35 cellular contexts compared by ENCODE assay signal in genomic region chr21:25214676-25215075, GRCh38.
"Had no signal": no experiment of that assay in that cellular context is flagged by ENCODE, and none has a peak within 500 bp of the region (broad histone marks: within the 10 kb centered on the region; RNA-seq: fewer than 3 reads in every experiment).

No MANE protein-coding gene starts in this region.

- H3K4me3 Mint-ChIP-seq: activated B cell treated with CpG ODN at 0.5 μM for 24 hours; activated CD8-positive, alpha-beta memory T cell treated with anti-CD3 and anti-CD28 coated beads, Interleukin-2, amount 10 ng/mL, durations not matched to agents 7 days and 5 days; activated CD8-positive, alpha-beta T cell treated with anti-CD3 and anti-CD28 coated beads, Interleukin-2, amount 10 ng/mL, durations not matched to agents 7 days and 5 days; activated naive CD4-positive, alpha-beta T cell treated with anti-CD3 and anti-CD28 coated beads for 36 hours; activated naive CD4-positive, alpha-beta T cell treated with anti-CD3 and anti-CD28 coated beads, Interleukin-2, amount 50 U/mL, for 24 hours; activated naive CD8-positive, alpha-beta T cell treated with anti-CD3 and anti-CD28 coated beads for 36 hours; activated naive CD8-positive, alpha-beta T cell treated with anti-CD3 and anti-CD28 coated beads, Interleukin-2, amount 50 U/mL, for 24 hours; activated T-helper 1 cell treated with anti-CD3 and anti-CD28 coated beads, Interleukin-12 subunit alpha, Interleukin-12 subunit beta, Interleukin-2, Interleukin-4 antibody, amounts not matched to agents 30 ng/mL and 10 ng/mL and 1 ng/mL, durations not matched to agents 14 hours and 24 hours and 36 hours; endodermal cell; T-helper 17 cell; T-helper 2 cell treated with Interferon-gamma antibody and Interleukin-4, amounts not matched to agents 5 μg/mL and 100 μg/mL, for 36 hours had no signal

- H3K27me3 Mint-ChIP-seq: activated B cell treated with CpG ODN at 0.5 μM for 24 hours; activated CD8-positive, alpha-beta memory T cell treated with anti-CD3 and anti-CD28 coated beads, Interleukin-2, amount 10 ng/mL, durations not matched to agents 7 days and 5 days; activated naive CD4-positive, alpha-beta T cell treated with anti-CD3 and anti-CD28 coated beads, Interleukin-2, amount 50 U/mL, for 24 hours; activated naive CD8-positive, alpha-beta T cell treated with anti-CD3 and anti-CD28 coated beads for 36 hours; activated naive CD8-positive, alpha-beta T cell treated with anti-CD3 and anti-CD28 coated beads, Interleukin-2, amount 50 U/mL, for 24 hours; T-helper 17 cell had no signal

- DNase-seq: activated B cell treated with CpG ODN at 0.5 μM for 24 hours; activated CD4-positive, alpha-beta T cell treated with anti-CD3 and anti-CD28 coated beads for 48 hours; activated CD4-positive, alpha-beta T cell treated with anti-CD3 and anti-CD28 coated beads, Interleukin-2, amount 50 U/mL, for 1 hour; activated CD4-positive, alpha-beta T cell treated with anti-CD3 and anti-CD28 coated beads, Interleukin-2, amount 50 U/mL, for 48 hours; activated CD8-positive, alpha-beta memory T cell treated with anti-CD3 and anti-CD28 coated beads, Interleukin-2, amount 10 ng/mL, durations not matched to agents 7 days and 5 days; activated CD8-positive, alpha-beta memory T cell treated with anti-CD3 and anti-CD28 coated beads, Interleukin-2, amount 50 U/mL, for 4 hours; activated CD8-positive, alpha-beta T cell treated with anti-CD3 and anti-CD28 coated beads, Interleukin-2, amount 10 ng/mL, durations not matched to agents 7 days and 5 days; activated effector memory CD4-positive, alpha-beta T cell treated with anti-CD3 and anti-CD28 coated beads, Interleukin-2, amount 50 U/mL, for 16 hours; activated naive CD4-positive, alpha-beta T cell treated with anti-CD3 and anti-CD28 coated beads for 36 hours; activated naive CD8-positive, alpha-beta T cell treated with anti-CD3 and anti-CD28 coated beads for 36 hours; activated naive CD8-positive, alpha-beta T cell treated with anti-CD3 and anti-CD28 coated beads, Interleukin-2, amount 50 U/mL, for 24 hours; activated T-cell treated with anti-CD3 and anti-CD28 coated beads, Interleukin-2, amount 50 U/mL, for 1 hour; activated T-cell treated with anti-CD3 and anti-CD28 coated beads, Interleukin-2, amount 50 U/mL, for 48 hours; adrenal gland; amygdala; aorta; body of pancreas; central memory CD4-positive, alpha-beta T cell; cerebellar nuclear complex; colonic mucosa; effector memory CD4-positive, alpha-beta T cell; endodermal cell; foreskin keratinocyte; gastrocnemius medialis; glutamatergic neuron; T-helper 1 cell; T-helper 17 cell; T1000; WERI-Rb-1 had no signal

- ATAC-seq: activated CD4-positive, CD25-positive, alpha-beta regulatory T cell treated with anti-CD3 and anti-CD28 coated beads, Interleukin-2, amount 50 U/mL, for 24 hours; activated CD8-positive, alpha-beta memory T cell treated with anti-CD3 and anti-CD28 coated beads, Interleukin-2, amount 10 ng/mL, durations not matched to agents 7 days and 5 days; activated CD8-positive, alpha-beta T cell treated with anti-CD3 and anti-CD28 coated beads, Interleukin-2, amount 10 ng/mL, durations not matched to agents 7 days and 5 days; activated naive CD8-positive, alpha-beta T cell treated with anti-CD3 and anti-CD28 coated beads, Interleukin-2, amount 50 U/mL, for 24 hours; body of pancreas; foreskin keratinocyte; gastrocnemius medialis; heart left ventricle; T-helper 17 cell had no signal

- H3K36me3 Mint-ChIP-seq: activated CD8-positive, alpha-beta memory T cell treated with anti-CD3 and anti-CD28 coated beads, Interleukin-2, amount 10 ng/mL, durations not matched to agents 7 days and 5 days; activated naive CD4-positive, alpha-beta T cell treated with anti-CD3 and anti-CD28 coated beads, Interleukin-2, amount 50 U/mL, for 24 hours; activated naive CD8-positive, alpha-beta T cell treated with anti-CD3 and anti-CD28 coated beads for 36 hours had no signal

- H3K4me1 Mint-ChIP-seq: activated CD8-positive, alpha-beta memory T cell treated with anti-CD3 and anti-CD28 coated beads, Interleukin-2, amount 10 ng/mL, durations not matched to agents 7 days and 5 days; activated naive CD4-positive, alpha-beta T cell treated with anti-CD3 and anti-CD28 coated beads, Interleukin-2, amount 50 U/mL, for 24 hours; activated naive CD8-positive, alpha-beta T cell treated with anti-CD3 and anti-CD28 coated beads for 36 hours; endodermal cell; T-helper 17 cell had no signal

- H3K27ac Mint-ChIP-seq: activated B cell treated with CpG ODN at 0.5 μM for 24 hours; activated CD8-positive, alpha-beta memory T cell treated with anti-CD3 and anti-CD28 coated beads, Interleukin-2, amount 10 ng/mL, durations not matched to agents 7 days and 5 days; activated CD8-positive, alpha-beta T cell treated with anti-CD3 and anti-CD28 coated beads, Interleukin-2, amount 10 ng/mL, durations not matched to agents 7 days and 5 days; activated naive CD4-positive, alpha-beta T cell treated with anti-CD3 and anti-CD28 coated beads for 36 hours; activated naive CD4-positive, alpha-beta T cell treated with anti-CD3 and anti-CD28 coated beads, Interleukin-2, amount 50 U/mL, for 24 hours; activated naive CD8-positive, alpha-beta T cell treated with anti-CD3 and anti-CD28 coated beads for 36 hours; activated naive CD8-positive, alpha-beta T cell treated with anti-CD3 and anti-CD28 coated beads, Interleukin-2, amount 50 U/mL, for 24 hours; activated T-helper 1 cell treated with anti-CD3 and anti-CD28 coated beads, Interleukin-12 subunit alpha, Interleukin-12 subunit beta, Interleukin-2, Interleukin-4 antibody, amounts not matched to agents 30 ng/mL and 10 ng/mL and 1 ng/mL, durations not matched to agents 14 hours and 24 hours and 36 hours; activated T-helper 2 cell treated with anti-CD3 and anti-CD28 coated beads, Interferon-gamma antibody, Interleukin-2, Interleukin-4, amounts not matched to agents 10 μg/mL and 5 μg/mL and 100 μg/mL, durations not matched to agents 14 hours and 24 hours and 36 hours; endodermal cell; T-helper 17 cell; T-helper 2 cell treated with Interferon-gamma antibody and Interleukin-4, amounts not matched to agents 5 μg/mL and 100 μg/mL, for 36 hours had no signal

- H3K9me3 Mint-ChIP-seq: activated naive CD4-positive, alpha-beta T cell treated with anti-CD3 and anti-CD28 coated beads, Interleukin-2, amount 50 U/mL, for 24 hours; activated T-helper 1 cell treated with anti-CD3 and anti-CD28 coated beads, Interleukin-12 subunit alpha, Interleukin-12 subunit beta, Interleukin-2, Interleukin-4 antibody, amounts not matched to agents 30 ng/mL and 10 ng/mL and 1 ng/mL, durations not matched to agents 14 hours and 24 hours and 36 hours; activated T-helper 2 cell treated with anti-CD3 and anti-CD28 coated beads, Interferon-gamma antibody, Interleukin-2, Interleukin-4, amounts not matched to agents 10 μg/mL and 5 μg/mL and 100 μg/mL, durations not matched to agents 14 hours and 24 hours and 36 hours; T-helper 2 cell treated with Interferon-gamma antibody and Interleukin-4, amounts not matched to agents 5 μg/mL and 100 μg/mL, for 36 hours had no signal
